19 cellular contexts compared by ENCODE assay signal in the genomic region with DNA sequence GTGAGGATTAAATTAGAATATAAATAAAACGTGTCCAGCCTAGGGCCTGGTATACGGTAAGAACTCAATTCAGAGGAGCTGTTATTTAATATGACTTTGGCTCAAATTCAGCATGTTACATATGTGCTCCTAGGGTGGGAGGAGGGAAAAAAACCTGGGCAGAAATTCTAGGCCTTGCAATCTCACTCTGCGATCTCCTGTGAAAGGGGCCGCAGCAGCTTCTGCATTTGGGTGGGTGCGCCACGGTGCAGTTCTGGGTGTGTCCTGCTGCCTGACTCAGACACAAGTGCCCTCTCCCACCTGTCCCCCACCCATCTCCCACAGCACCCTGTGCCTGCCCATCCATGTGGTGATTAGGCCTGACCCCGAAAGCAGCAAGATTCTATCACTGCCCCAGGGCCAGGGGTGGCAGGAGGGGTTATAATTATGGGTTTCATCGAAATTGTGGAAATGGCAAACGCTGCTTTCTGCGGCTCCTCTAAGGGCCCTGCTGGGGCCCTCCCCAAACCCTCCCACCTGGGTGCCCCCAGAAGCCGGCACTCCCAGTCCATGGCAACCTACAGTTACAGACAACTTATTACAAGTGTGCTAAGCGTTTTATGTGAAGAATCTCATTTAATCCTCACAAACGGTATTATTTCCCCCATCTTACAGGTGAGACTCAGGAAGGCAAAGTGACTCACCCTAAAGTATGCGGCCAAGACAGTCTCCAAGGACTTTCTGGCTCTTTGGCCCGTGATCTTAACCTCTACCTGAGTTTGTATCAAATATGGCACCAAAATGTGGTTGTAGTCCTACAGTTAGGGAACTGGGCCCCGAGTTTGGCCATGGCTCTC. TPM values are rescaled to one million over a fixed set of nuclear protein-coding genes. Genes with fewer than 3 reads are reported as not detected.
DNase-seq lines count a peak whose midpoint lies in the region; ATAC-seq, FAIRE-seq and TF ChIP-seq lines count a peak whose summit lies in the region.
"Had no signal": no experiment of that assay in that cellular context is flagged by ENCODE, and none has a peak within 500 bp of the region (broad histone marks: within the 10 kb centered on the region; RNA-seq: fewer than 3 reads in every experiment).

No MANE protein-coding gene starts in this region.

- BruUV-seq in PC-3 (replicated peaks; lab: Mats Ljungman, UMichigan), result no TSS peak

- H3K79me2 ChIP-seq in PC-3 (ENCODE audit: low read length), result no peaks in the 10 kb centered on the region

- TF ChIP-seq CTCF in A549 (IDR thresholded peaks at IDR 0.05), result no peak
- no peak for TF ChIP-seq CTCF in PC-3 (conservative IDR thresholded peaks at IDR 0.05; ENCODE audit: low read depth, low read length)
- TF ChIP-seq CTCF in progenitor cell of endocrine pancreas (IDR thresholded peaks at IDR 0.05; ENCODE audit: unreplicated experiment), result no peak

- H3K36me3 Mint-ChIP-seq in progenitor cell of endocrine pancreas (ENCODE audit: insufficient read depth), result no peaks in the 10 kb centered on the region
- H3K36me3 Mint-ChIP-seq: brain; naive thymus-derived CD4-positive, alpha-beta T cell had no signal

- H3K9me3 ChIP-seq in A549 (no peaks in the 10 kb centered on the region), PC-3 (ENCODE audit: low read length) (no peaks in the 10 kb centered on the region)

- H3K4me1 Mint-ChIP-seq in progenitor cell of endocrine pancreas (ENCODE audit: low read depth), result peaks cover 9% of the 10 kb centered on the region
- no peaks in the 10 kb centered on the region for H3K4me1 Mint-ChIP-seq in stimulated activated naive CD8-positive, alpha-beta T cell treated with anti-CD3 and anti-CD28 coated beads, Interleukin-15, amount 100 ng/mL, for 72 hours

- H3K27me3 Mint-ChIP-seq in progenitor cell of endocrine pancreas, result peaks cover 16% of the 10 kb centered on the region
- peaks cover 52% of the 10 kb centered on the region for H3K27me3 Mint-ChIP-seq in stimulated activated naive CD8-positive, alpha-beta T cell treated with anti-CD3 and anti-CD28 coated beads, Interleukin-15, amount 100 ng/mL, for 72 hours

- H2AFZ ChIP-seq in PC-3 (ENCODE audit: low read length), result peak overlapping the region; percentile 1; the same call in 1 of the 2 replicates

- ATAC-seq in A549 (no peak), PC-3 (peak; percentile 21; the same call in 1 of the 2 replicates), esophagus mucosa (peak; percentile 34), GM21447 (IDR thresholded peaks at IDR 0.05; ENCODE audit: unreplicated experiment) (no peak)
- no peak for ATAC-seq in stimulated activated naive CD8-positive, alpha-beta T cell treated with anti-CD3 and anti-CD28 coated beads, Interleukin-15, amount 100 ng/mL, for 72 hours
- ATAC-seq: left colon; naive thymus-derived CD4-positive, alpha-beta T cell had no signal

- no peaks in the 10 kb centered on the region for H4K20me1 ChIP-seq in PC-3 (ENCODE audit: low read length)

- POLR2A ChIA-PET in A549 (lab: Yijun Ruan, JAX), result interaction anchor here (0.6 to 1.8 kb wide), 3 partner anchors 10 to 30 kb away, joined by 3 to 14 read pairs (median 7); no protein-coding TSS in a partner anchor
- POLR2A ChIA-PET in PC-3 (lab: Charles Lee; ENCODE audit: unreplicated experiment), result interaction anchor here (0.5 kb wide), 1 partner anchor 90 kb away, joined by 6 read pairs; no protein-coding TSS in a partner anchor

- peak overlapping the region; percentile 62 for H3K9ac ChIP-seq in PC-3 (ENCODE audit: low read length)

- WGBS in A549 (ENCODE audit: missing lambda C conversion rate), result 66% methylated on average over 14 of the region's 16 CpGs

- no peak for DNase-seq in A549 (ENCODE audit: low read depth in 1 of 2, low spot score in 1 of 2)
- DNase-seq in PC-3, result peak; percentile 60
- no peak for DNase-seq in progenitor cell of endocrine pancreas (ENCODE audit: low spot score, unreplicated experiment)
- no peak for DNase-seq in H7
- no peak for DNase-seq in stimulated activated naive CD8-positive, alpha-beta T cell treated with anti-CD3 and anti-CD28 coated beads, Interleukin-15, amount 100 ng/mL, for 72 hours
- DNase-seq in NCI-H510A treated with DMSO at 0.1 percent for 48 hours (lab: John Stamatoyannopoulos, UW), result no peak
- DNase-seq: activated gamma-delta T cell; COR-L47; effector CD4-positive, alpha-beta T cell; glutamatergic neuron; Kasumi-1; left colon; naive thymus-derived CD4-positive, alpha-beta T cell; NCI-H187 treated with DMSO at 0.1 percent for 48 hours; stimulated activated naive CD4-positive, alpha-beta T cell treated with Interleukin-2 at 50 U/mL for 16 hours had no signal

- peaks cover 12% of the 10 kb centered on the region for H3F3A ChIP-seq in PC-3 (ENCODE audit: low read length, unreplicated experiment)

- H3K4me1 ChIP-seq in A549, result peaks cover 70% of the 10 kb centered on the region
- peaks cover 51% of the 10 kb centered on the region for H3K4me1 ChIP-seq in PC-3 (ENCODE audit: insufficient read depth, low read length)

- FAIRE-seq in A549 (lab: Jason Lieb, UNC), result no peak

- H3K27me3 ChIP-seq in PC-3 (ENCODE audit: low read length) (no peaks in the 10 kb centered on the region), H7 (ENCODE audit: control insufficient read depth, insufficient read depth, low read length) (no peaks in the 10 kb centered on the region)

- no peak for TF ChIP-seq RAD21 in A549 (conservative IDR thresholded peaks at IDR 0.05 in 1 of 2, IDR thresholded peaks at IDR 0.05 in 1 of 2)

- H3K36me3 ChIP-seq in PC-3 (ENCODE audit: low read depth, low read length) (no peaks in the 10 kb centered on the region), H7 (replicated peaks; ENCODE audit: control insufficient read depth, insufficient read depth, low read length) (no peaks in the 10 kb centered on the region)

- intact Hi-C loops in PC-3 (cut with micrococcal nuclease), result loop anchor here (1.0 to 5.0 kb wide), 4 partner anchors 10 to 99 kb away; no protein-coding TSS in a partner anchor

- H3K4me2 ChIP-seq in A549 (peak overlapping the region; percentile 73), PC-3 (ENCODE audit: low read length) (peak overlapping the region; percentile 75)

- H3K27ac ChIP-seq in A549 (peak overlapping the region; percentile 93 to 98), PC-3 (ENCODE audit: low read length) (peak overlapping the region; percentile 96)

- H3K27ac Mint-ChIP-seq in progenitor cell of endocrine pancreas, result peak overlapping the region; percentile 30
- H3K27ac Mint-ChIP-seq in stimulated activated naive CD8-positive, alpha-beta T cell treated with anti-CD3 and anti-CD28 coated beads, Interleukin-15, amount 100 ng/mL, for 72 hours, result no peak overlapping the region
- H3K27ac Mint-ChIP-seq: naive thymus-derived CD4-positive, alpha-beta T cell had no signal

- no peak for TF ChIP-seq POLR2A in A549 (IDR thresholded peaks at IDR 0.05; ENCODE audit: low read length)

- H3K4me3 Mint-ChIP-seq in progenitor cell of endocrine pancreas (ENCODE audit: low read depth), result no peak overlapping the region
- no peak overlapping the region for H3K4me3 Mint-ChIP-seq in stimulated activated naive CD8-positive, alpha-beta T cell treated with anti-CD3 and anti-CD28 coated beads, Interleukin-15, amount 100 ng/mL, for 72 hours
- H3K4me3 Mint-ChIP-seq: brain; naive thymus-derived CD4-positive, alpha-beta T cell had no signal

- H3K4me3 ChIP-seq in A549, result no peak overlapping the region
- peak overlapping the region; percentile 24; the same call in 1 of the 2 replicates for H3K4me3 ChIP-seq in PC-3 (ENCODE audit: low read length)
- H3K4me3 ChIP-seq in H7 (ENCODE audit: insufficient read depth, low read depth, low read length), result no peak overlapping the region

- no peaks in the 10 kb centered on the region for H3K9me2 ChIP-seq in PC-3 (replicated peaks; ENCODE audit: low read length)

- H3K9me3 Mint-ChIP-seq in progenitor cell of endocrine pancreas (ENCODE audit: low read depth), result no peaks in the 10 kb centered on the region
- no peaks in the 10 kb centered on the region for H3K9me3 Mint-ChIP-seq in stimulated activated naive CD8-positive, alpha-beta T cell treated with anti-CD3 and anti-CD28 coated beads, Interleukin-15, amount 100 ng/mL, for 72 hours
- H3K9me3 Mint-ChIP-seq: naive thymus-derived CD4-positive, alpha-beta T cell had no signal

- no peak for TF ChIP-seq EP300 in A549 (IDR thresholded peaks at IDR 0.05)

- CTCF ChIA-PET in A549 (lab: Yijun Ruan, JAX), result interaction anchor here (1.0 to 7.8 kb wide), 6 partner anchors 73 to 100 kb away, joined by 3 to 52 read pairs (median 5); no protein-coding TSS in a partner anchor
- CTCF ChIA-PET in PC-3 (lab: Charles Lee), result interaction anchor here (0.6 to 1.5 kb wide), 3 partner anchors 23 to 97 kb away, joined by 3 to 14 read pairs (median 11); no protein-coding TSS in a partner anchor

TF ChIP-seq in A549, 52 proteins besides CTCF, POLR2A, EP300 and RAD21 (continues in another document):
- TF ChIP-seq JUNB (IDR thresholded peaks at IDR 0.05), result no peak
- no peak for TF ChIP-seq TP53 (CRISPR knock-in tag; IDR thresholded peaks at IDR 0.05)
- TF ChIP-seq RARB (CRISPR knock-in tag; IDR thresholded peaks at IDR 0.05), result no peak
- TF ChIP-seq HDAC2 (IDR thresholded peaks at IDR 0.05), result no peak
- no peak for TF ChIP-seq NPAS2 (CRISPR knock-in tag; IDR thresholded peaks at IDR 0.05; ENCODE audit: borderline replicate concordance)
- TF ChIP-seq, protein P1, sequence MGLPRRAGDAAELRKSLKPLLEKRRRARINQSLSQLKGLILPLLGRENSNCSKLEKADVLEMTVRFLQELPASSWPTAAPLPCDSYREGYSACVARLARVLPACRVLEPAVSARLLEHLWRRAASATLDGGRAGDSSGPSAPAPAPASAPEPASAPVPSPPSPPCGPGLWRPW (IDR thresholded peaks at IDR 0.05), result no peak
- no peak for TF ChIP-seq ZC3H11A (IDR thresholded peaks at IDR 0.05)

RNA-seq across cellular contexts. Expression of a gene that starts 25.5 kb away (rescaled TPM):
- polyA plus RNA-seq in A549 (2011; rRNA removed) (1.6 and 2.5 TPM in 2 replicates), A549 (2017; fragmentation: RNase III; extraction: RNeasy Plus Mini Kit Qiagen cat#74134 plus additional on column Dnase treatment) (0.58 to 0.71 TPM (median 0.59 TPM) in 3 replicates)
- polyA plus RNA-seq in A549 (2012; cell fraction: cytosol; rRNA removed), result 1.2 and 1.4 TPM in 2 replicates
- 1.2 and 1.8 TPM in 2 replicates for polyA plus RNA-seq in A549 (2012; cell fraction: nucleus; rRNA removed)
- polyA minus RNA-seq in A549 (2011; rRNA and poly(A)+ RNA removed), result 0.68 and 1.2 TPM in 2 replicates
- total RNA-seq in PC-3 (2014; rRNA removed) (3.5 and 7.8 TPM in 2 replicates), esophagus mucosa (177 TPM), progenitor cell of endocrine pancreas (4.9 and 5.7 TPM in 2 replicates)
- total RNA-seq in H7 (2014; rRNA removed; shearing (Covaris generic)), result 0.21 and 0.33 TPM in 2 replicates
- total RNA-seq: naive thymus-derived CD4-positive, alpha-beta T cell; sciatic nerve had no signal
- polyA plus RNA-seq: naive thymus-derived CD4-positive, alpha-beta T cell had no signal

Comparison
In these comparisons a context has a peak if more than half of its experiments do, and no peak if none do; other contexts are left out.
1. ATAC-seq: peak in PC-3 (single experiment) and esophagus mucosa (single experiment); none in A549 (0 of 2), GM21447 (single experiment) and stimulated activated naive CD8-positive, alpha-beta T cell treated with anti-CD3 and anti-CD28 coated beads, Interleukin-15, amount 100 ng/mL, for 72 hours (single experiment).
2. RNA of a gene that starts 25.5 kb away (total RNA-seq): 177 TPM in esophagus mucosa (single experiment); 4.9 to 5.7 TPM in progenitor cell of endocrine pancreas, 3.5 to 7.8 TPM in PC-3 and 0.21 to 0.33 TPM in H7; every median in the first group is over 10 times any median in the second.